ENCODE assay signal across 8 cellular contexts in genomic region chr7:36280840-36281812, GRCh38.
DNase-seq lines count a peak whose midpoint lies in the region; ATAC-seq, FAIRE-seq and TF ChIP-seq lines count a peak whose summit lies in the region.

No MANE protein-coding gene starts in this region.

- no peak for TF ChIP-seq POLR2A in testis (IDR thresholded peaks at IDR 0.05)

- H3K9me3 ChIP-seq in testis, result no peaks in the 10 kb centered on the region

- no peaks in the 10 kb centered on the region for H3K27me3 Mint-ChIP-seq in dendritic cell treated with granulocyte-macrophage colony-stimulating factor and Interleukin-4, amounts not matched to agents 40 ng/mL and 50 ng/mL, for 4 days

- TF ChIP-seq CTCF in testis (IDR thresholded peaks at IDR 0.05), result peak in 1 of 3 experiments; percentile 12
- no peak for TF ChIP-seq CTCF in D721Med (IDR thresholded peaks at IDR 0.05; ENCODE audit: insufficient read depth, missing control alignments)

- peak overlapping the region; percentile 33 for H3K27ac Mint-ChIP-seq in dendritic cell treated with granulocyte-macrophage colony-stimulating factor and Interleukin-4, amounts not matched to agents 40 ng/mL and 50 ng/mL, for 4 days

- ATAC-seq in HG02642 (IDR thresholded peaks at IDR 0.05; ENCODE audit: poor library complexity, unreplicated experiment), result peak; percentile 30
- ATAC-seq in left lobe of liver, result peak; percentile 46

- H3K36me3 ChIP-seq in testis (ENCODE audit: low read depth, missing control alignments), result no peaks in the 10 kb centered on the region

- H3K9me3 Mint-ChIP-seq in dendritic cell treated with granulocyte-macrophage colony-stimulating factor and Interleukin-4, amounts not matched to agents 40 ng/mL and 50 ng/mL, for 4 days, result no peaks in the 10 kb centered on the region

- 34 to 48% methylated on average over 18 of the region's 18 CpGs for WGBS in testis, 2 donors

- no peak overlapping the region for H3K4me3 ChIP-seq in testis

- H3K4me1 Mint-ChIP-seq in dendritic cell treated with granulocyte-macrophage colony-stimulating factor and Interleukin-4, amounts not matched to agents 40 ng/mL and 50 ng/mL, for 4 days (ENCODE audit: low read depth), result peaks cover 80% of the 10 kb centered on the region

- no peak for FAIRE-seq in D721Med (lab: Jason Lieb, UNC)

- H3K27ac ChIP-seq in testis, result peak overlapping the region in 1 of 2 donors; percentile 34

- peaks cover 26% of the 10 kb centered on the region for H3K4me1 ChIP-seq in testis

- H3K4me3 Mint-ChIP-seq in dendritic cell treated with granulocyte-macrophage colony-stimulating factor and Interleukin-4, amounts not matched to agents 40 ng/mL and 50 ng/mL, for 4 days, result peak overlapping the region; percentile 61

- intact Hi-C loops in dendritic cell treated with granulocyte-macrophage colony-stimulating factor and Interleukin-4, amounts not matched to agents 40 ng/mL and 50 ng/mL, for 4 days (cut with micrococcal nuclease), result loop anchor here (5.0 to 10.0 kb wide), 3 partner anchors 89 to 164 kb away; partner anchors contain the start of gene EEPD1
- intact Hi-C loops in testis (cut with DNase I; ENCODE audit: low total_unique reads), result no loop called here

- no peaks in the 10 kb centered on the region for H3K27me3 ChIP-seq in testis

- peaks cover 13% of the 10 kb centered on the region for H3K36me3 Mint-ChIP-seq in dendritic cell treated with granulocyte-macrophage colony-stimulating factor and Interleukin-4, amounts not matched to agents 40 ng/mL and 50 ng/mL, for 4 days (ENCODE audit: low read depth)

- DNase-seq in ELF-1 (ENCODE audit: low read depth, low spot score) (peak; percentile 77), NCI-H82 treated with DMSO at 0.1 percent for 48 hours (lab: John Stamatoyannopoulos, UW; ENCODE audit: unreplicated experiment) (peak; percentile 21), left lobe of liver (ENCODE audit: low spot score) (peak; percentile 44), testis (peak; percentile 74), D721Med (ENCODE audit: insufficient read length, low spot score) (no peak)
- DNase-seq in activated CD4-positive, alpha-beta T cell treated with anti-CD3 and anti-CD28 coated beads for 1 hour, result no peak

Comparison
In these comparisons a context has a peak if more than half of its experiments do, and no peak if none do; other contexts are left out.
1. DNase-seq: peak in ELF-1 (single experiment), NCI-H82 treated with DMSO at 0.1 percent for 48 hours (single experiment), left lobe of liver (single experiment) and testis (single experiment); none in activated CD4-positive, alpha-beta T cell treated with anti-CD3 and anti-CD28 coated beads for 1 hour (single experiment) and D721Med (single experiment).